In genomic region chr9:19030899-19031298, GRCh38 we compare ENCODE assay signal across 15 cellular contexts. TPM values are rescaled to one million over a fixed set of nuclear protein-coding genes. Genes with fewer than 3 reads are reported as not detected.
A peak's percentile ranks its signal among the peaks of the same experiment; 100 is the strongest.
DNase-seq lines count a peak whose midpoint lies in the region; ATAC-seq, FAIRE-seq and TF ChIP-seq lines count a peak whose summit lies in the region.
"Had no signal": no experiment of that assay in that cellular context is flagged by ENCODE, and none has a peak within 500 bp of the region (broad histone marks: within the 10 kb centered on the region; RNA-seq: fewer than 3 reads in every experiment).

No MANE protein-coding gene starts in this region.

- FAIRE-seq in GM12891 (lab: Jason Lieb, UNC): no peak
- FAIRE-seq: HTR-8/SVneo had no signal

- no peak overlapping the region for H3K27ac ChIP-seq in foreskin keratinocyte
- H3K27ac ChIP-seq in CD4-positive, alpha-beta memory T cell (ENCODE audit: low read depth, low read length): no peak overlapping the region
- H3K27ac ChIP-seq: esophagus squamous epithelium had no signal

- no peaks in the 10 kb centered on the region for H3K4me1 ChIP-seq in foreskin keratinocyte
- H3K4me1 ChIP-seq in CD4-positive, alpha-beta memory T cell (ENCODE audit: insufficient read depth, low read length): no peaks in the 10 kb centered on the region
- H3K4me1 ChIP-seq: Caco-2, esophagus squamous epithelium had no signal

- H3K36me3 Mint-ChIP-seq in CD4-positive, alpha-beta memory T cell: peaks cover 0 to 1% of the 10 kb centered on the region in 2 donors

- no peaks in the 10 kb centered on the region for H3K9me3 Mint-ChIP-seq in CD4-positive, alpha-beta memory T cell
- H3K9me3 Mint-ChIP-seq: central memory CD8-positive, alpha-beta T cell had no signal

- TF ChIP-seq CTCF in foreskin keratinocyte (conservative IDR thresholded peaks at IDR 0.05): no peak

- CTCF ChIA-PET in CD4-positive, alpha-beta memory T cell (lab: Charles Lee; ENCODE audit: partially characterized antibody): no interaction called here

- no peak overlapping the region for H3K4me3 ChIP-seq in CD4-positive, alpha-beta memory T cell (ENCODE audit: low read length in 2 of 2)
- H3K4me3 ChIP-seq: esophagus squamous epithelium, HAP-1 had no signal

- TF ChIP-seq POLR2A in GM12891 (IDR thresholded peaks at IDR 0.05; ENCODE audit: low read depth, low read length): no peak

- no peak overlapping the region for H3K4me3 Mint-ChIP-seq in CD4-positive, alpha-beta memory T cell
- H3K4me3 Mint-ChIP-seq: central memory CD8-positive, alpha-beta T cell had no signal

- POLR2A ChIA-PET in CD4-positive, alpha-beta memory T cell (lab: Charles Lee; ENCODE audit: partially characterized antibody): no interaction called here

- H3K9me3 ChIP-seq in CD4-positive, alpha-beta memory T cell (ENCODE audit: control insufficient read depth in 1 of 2, low read length in 2 of 2): no peaks in the 10 kb centered on the region
- H3K9me3 ChIP-seq: Caco-2, esophagus squamous epithelium, HAP-1 had no signal

- no peak for DNase-seq in foreskin keratinocyte
- no peak for DNase-seq in GM12891 (ENCODE audit: insufficient read length, low spot score)
- DNase-seq in hypothalamus (lab: John Stamatoyannopoulos, UW): no peak
- DNase-seq in CD4-positive, alpha-beta memory T cell: no peak
- DNase-seq: activated CD4-positive, alpha-beta T cell treated with anti-CD3 and anti-CD28 coated beads for 4 hours; Caco-2; esophagus squamous epithelium; NCI-H1417 treated with DMSO at 0.1 percent for 48 hours had no signal

- H3K27me3 ChIP-seq in foreskin keratinocyte: no peaks in the 10 kb centered on the region
- H3K27me3 ChIP-seq in CD4-positive, alpha-beta memory T cell (ENCODE audit: insufficient read depth, low read length): peaks cover 4% of the 10 kb centered on the region

- peaks cover 4 to 8% of the 10 kb centered on the region in 2 donors for H3K27me3 Mint-ChIP-seq in CD4-positive, alpha-beta memory T cell

- ATAC-seq in GM18870 (IDR thresholded peaks at IDR 0.05; ENCODE audit: unreplicated experiment) (peak; percentile 78), GM21786 (IDR thresholded peaks at IDR 0.05; ENCODE audit: unreplicated experiment) (peak; percentile 65), HG03442 (IDR thresholded peaks at IDR 0.05; ENCODE audit: unreplicated experiment) (peak; percentile 82), foreskin keratinocyte (peak; percentile 42)
- ATAC-seq: SK-N-SH treated with all-trans-retinoic acid at 6 μM for 48 hours had no signal

- H3K4me1 Mint-ChIP-seq in CD4-positive, alpha-beta memory T cell: peaks cover 0 to 2% (median 0%) of the 10 kb centered on the region in 4 donors
- H3K4me1 Mint-ChIP-seq: central memory CD8-positive, alpha-beta T cell had no signal

- intact Hi-C loops in CD4-positive, alpha-beta memory T cell (cut with micrococcal nuclease): no loop called here

- peak overlapping the region in 1 of 7 donors; percentile 62 for H3K27ac Mint-ChIP-seq in CD4-positive, alpha-beta memory T cell

- H3K36me3 ChIP-seq in CD4-positive, alpha-beta memory T cell (ENCODE audit: insufficient read depth, low read length): no peaks in the 10 kb centered on the region
- H3K36me3 ChIP-seq: esophagus squamous epithelium, HAP-1 had no signal

TF ChIP-seq in GM12891, 5 proteins besides CTCF, POLR2A, EP300 and RAD21:
- TF ChIP-seq TAF1 (IDR thresholded peaks at IDR 0.05; ENCODE audit: low read depth, low read length) (no peak), PAX5 (IDR thresholded peaks at IDR 0.05; ENCODE audit: insufficient read depth, low read length, severe bottlenecking) (no peak), POLR2AphosphoS5 (IDR thresholded peaks at IDR 0.05; ENCODE audit: low read depth, low read length) (no peak), POU2F2 (IDR thresholded peaks at IDR 0.05; ENCODE audit: low read depth, low read length) (no peak), SPI1 (IDR thresholded peaks at IDR 0.05; ENCODE audit: low read depth, low read length) (no peak)

RNA-seq across cellular contexts. Expression of gene SAXO1, which starts 2.1 kb away (rescaled TPM):
- not detected in 2 replicates for total RNA-seq in foreskin keratinocyte
- not detected in 2 replicates for polyA plus RNA-seq in foreskin keratinocyte
- 0.05 TPM for polyA plus RNA-seq in GM12891 (2012; ENCODE audit: low read depth, missing spikeins)
- 1 to 10 TPM in 1 of 2 experiments, under 1 TPM in 1; 0.29 to 1.0 TPM for total RNA-seq in CD4-positive, alpha-beta memory T cell
- polyA plus RNA-seq in CD4-positive, alpha-beta memory T cell: under 1 TPM; 0.09 to 0.34 TPM
- total RNA-seq: esophagus squamous epithelium had no signal

RNA-seq across cellular contexts. Expression of gene RRAGA, which starts 18.3 kb away (rescaled TPM):
- total RNA-seq in foreskin keratinocyte: 63.8 and 67.8 TPM in 2 replicates
- 80.7 and 83.4 TPM in 2 replicates for polyA plus RNA-seq in foreskin keratinocyte
- 35.9 TPM for polyA plus RNA-seq in GM12891 (2012; ENCODE audit: low read depth, missing spikeins)
- 10 to 100 TPM; 57.4 to 58.0 TPM for total RNA-seq in CD4-positive, alpha-beta memory T cell
- polyA plus RNA-seq in CD4-positive, alpha-beta memory T cell: 100 to 1,000 TPM; 106 to 110 TPM
